ENCODE assay signal across 1 cellular context in the genomic region with DNA sequence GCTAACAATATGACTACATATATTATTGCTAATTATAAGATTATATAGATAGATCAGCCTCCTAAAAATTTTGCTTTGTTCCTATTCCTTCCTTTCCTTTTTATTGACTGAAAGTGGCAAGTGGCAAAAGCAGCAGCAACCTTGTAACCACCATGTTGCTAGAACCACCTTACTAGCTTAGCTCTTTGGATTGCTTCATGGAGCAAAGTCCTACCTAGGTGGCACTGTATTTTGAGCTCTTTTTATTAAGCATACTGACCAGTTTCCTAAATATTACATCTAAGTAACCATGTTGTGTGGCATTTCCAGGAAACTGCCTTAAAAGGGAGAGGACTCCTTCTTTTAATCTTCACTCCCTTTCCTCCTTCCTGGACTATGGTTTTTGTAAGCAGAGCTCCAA.
TF ChIP-seq lines count a peak whose summit lies in the region.

No MANE protein-coding gene starts in this region.

TF ChIP-seq in endothelial cell of umbilical vein, 7 proteins besides CTCF, POLR2A, EP300 and RAD21:
- TF ChIP-seq POLR2AphosphoS5 (IDR thresholded peaks at IDR 0.05; ENCODE audit: insufficient read depth, low read depth, low read length) (no peak), MYC (IDR thresholded peaks at IDR 0.05; ENCODE audit: low read depth, low read length) (no peak), GATA2 (IDR thresholded peaks at IDR 0.05; ENCODE audit: insufficient read depth, insufficient read length, low read depth, low read length) (no peak), JUN (IDR thresholded peaks at IDR 0.05; ENCODE audit: borderline replicate concordance, insufficient read depth, insufficient read length, low read depth) (no peak), EZH2 (IDR thresholded peaks at IDR 0.05; ENCODE audit: borderline replicate concordance, low read depth, low read length, severe bottlenecking) (no peak), FOS (IDR thresholded peaks at IDR 0.05; ENCODE audit: borderline replicate concordance, insufficient read depth, low read length) (no peak)
- TF ChIP-seq, protein P1, sequence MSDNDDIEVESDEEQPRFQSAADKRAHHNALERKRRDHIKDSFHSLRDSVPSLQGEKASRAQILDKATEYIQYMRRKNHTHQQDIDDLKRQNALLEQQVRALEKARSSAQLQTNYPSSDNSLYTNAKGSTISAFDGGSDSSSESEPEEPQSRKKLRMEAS (IDR thresholded peaks at IDR 0.05; ENCODE audit: insufficient read depth, insufficient read length) = no peak
TF ChIP-seq in endothelial cell of umbilical vein: peak in this region for 0.
